ENCODE assay signal across 14 cellular contexts in genomic region chr2:225337183-225337582, GRCh38.
A peak's percentile ranks its signal among the peaks of the same experiment; 100 is the strongest.
DNase-seq lines count a peak whose midpoint lies in the region; ATAC-seq and TF ChIP-seq lines count a peak whose summit lies in the region.
"Had no signal": no experiment of that assay in that cellular context is flagged by ENCODE, and none has a peak within 500 bp of the region (broad histone marks: within the 10 kb centered on the region; RNA-seq: fewer than 3 reads in every experiment).

No MANE protein-coding gene starts in this region.

- intact Hi-C loops in left ventricle myocardium inferior (cut with micrococcal nuclease) (no loop called here), esophagus squamous epithelium (cut with DNase I) (no loop called here)

- H3K27me3 Mint-ChIP-seq in activated naive CD8-positive, alpha-beta T cell treated with anti-CD3 and anti-CD28 coated beads, Interleukin-2, amount 50 U/mL, for 24 hours: peaks cover 7% of the 10 kb centered on the region

- H3K9ac ChIP-seq in HUES64 (ENCODE audit: low read depth, low read length): no peak overlapping the region
- H3K9ac ChIP-seq: BLaER1 treated with 17β-estradiol and CSF1 and Interleukin-3, amounts not matched to agents 10 nM and 100 nM had no signal

- no peaks in the 10 kb centered on the region for H3K36me3 Mint-ChIP-seq in activated naive CD8-positive, alpha-beta T cell treated with anti-CD3 and anti-CD28 coated beads, Interleukin-2, amount 50 U/mL, for 24 hours (ENCODE audit: low read depth)
- H3K36me3 Mint-ChIP-seq: activated naive CD8-positive, alpha-beta T cell treated with anti-CD3 and anti-CD28 coated beads, Interleukin-2, amount 10 ng/mL, durations not matched to agents 7 days and 5 days; naive B cell had no signal

- no peak for ATAC-seq in activated naive CD8-positive, alpha-beta T cell treated with anti-CD3 and anti-CD28 coated beads, Interleukin-2, amount 50 U/mL, for 24 hours
- ATAC-seq: effector memory CD8-positive, alpha-beta T cell had no signal

- POLR2A ChIA-PET in BJ (lab: Charles Lee): no interaction called here

- no peaks in the 10 kb centered on the region for H3K9me3 Mint-ChIP-seq in activated naive CD8-positive, alpha-beta T cell treated with anti-CD3 and anti-CD28 coated beads, Interleukin-2, amount 50 U/mL, for 24 hours
- H3K9me3 Mint-ChIP-seq: activated naive CD8-positive, alpha-beta T cell treated with anti-CD3 and anti-CD28 coated beads, Interleukin-2, amount 10 ng/mL, durations not matched to agents 7 days and 5 days; effector memory CD8-positive, alpha-beta T cell; naive B cell had no signal

- no peaks in the 10 kb centered on the region for H3K36me3 ChIP-seq in BJ (ENCODE audit: control insufficient read depth, insufficient read depth, low read length)
- no peaks in the 10 kb centered on the region for H3K36me3 ChIP-seq in HUES64 (ENCODE audit: insufficient read depth, low read length)
- no peaks in the 10 kb centered on the region for H3K36me3 ChIP-seq in mesodermal cell (ENCODE audit: control insufficient read depth, insufficient read depth, low read length)
- H3K36me3 ChIP-seq in left ventricle myocardium inferior: no peaks in the 10 kb centered on the region
- no peaks in the 10 kb centered on the region for H3K36me3 ChIP-seq in esophagus squamous epithelium
- H3K36me3 ChIP-seq: BLaER1 treated with 17β-estradiol and CSF1 and Interleukin-3, amounts not matched to agents 10 nM and 100 nM had no signal

- DNase-seq in BJ (ENCODE audit: low read depth) (peak; percentile 69), dedifferentiated amniotic fluid mesenchymal stem cell (ENCODE audit: extremely low spot score) (peak; percentile 44), left ventricle myocardium inferior (no peak), esophagus squamous epithelium (lab: John Stamatoyannopoulos, UW) (no peak), inferior parietal cortex (ENCODE audit: extremely low spot score) (no peak)
- no peak for DNase-seq in activated naive CD8-positive, alpha-beta T cell treated with anti-CD3 and anti-CD28 coated beads, Interleukin-2, amount 50 U/mL, for 24 hours
- DNase-seq: activated CD8-positive, alpha-beta memory T cell treated with anti-CD3 and anti-CD28 coated beads, Interleukin-2, amount 50 U/mL, for 4 hours; activated naive CD8-positive, alpha-beta T cell treated with anti-CD3 and anti-CD28 coated beads, Interleukin-2, amount 10 ng/mL, durations not matched to agents 7 days and 5 days; effector memory CD8-positive, alpha-beta T cell; naive B cell; stimulated activated CD4-positive, alpha-beta T cell treated with anti-CD3 and anti-CD28 coated beads, Interleukin-15, amount 100 ng/mL, for 24 hours had no signal

- H3K27me3 ChIP-seq in BJ (ENCODE audit: control insufficient read depth, insufficient read depth, low read length) (no peaks in the 10 kb centered on the region), HUES64 (ENCODE audit: insufficient read depth, low read length) (no peaks in the 10 kb centered on the region), left ventricle myocardium inferior (ENCODE audit: low read depth) (no peaks in the 10 kb centered on the region), esophagus squamous epithelium (no peaks in the 10 kb centered on the region)
- H3K27me3 ChIP-seq: BLaER1 treated with 17β-estradiol and CSF1 and Interleukin-3, amounts not matched to agents 10 nM and 100 nM had no signal

- TF ChIP-seq CTCF in BJ (IDR thresholded peaks at IDR 0.05; ENCODE audit: insufficient read depth, low read depth, low read length) (no peak), left ventricle myocardium inferior (IDR thresholded peaks at IDR 0.05; ENCODE audit: borderline replicate concordance) (no peak), esophagus squamous epithelium (IDR thresholded peaks at IDR 0.05) (no peak)

- H3K4me1 Mint-ChIP-seq in activated naive CD8-positive, alpha-beta T cell treated with anti-CD3 and anti-CD28 coated beads, Interleukin-2, amount 50 U/mL, for 24 hours: no peaks in the 10 kb centered on the region
- H3K4me1 Mint-ChIP-seq: activated naive CD8-positive, alpha-beta T cell treated with anti-CD3 and anti-CD28 coated beads, Interleukin-2, amount 10 ng/mL, durations not matched to agents 7 days and 5 days; naive B cell had no signal

- H3K9me3 ChIP-seq in HUES64 (ENCODE audit: insufficient read depth, low read depth, low read length) (no peaks in the 10 kb centered on the region), mesodermal cell (ENCODE audit: control insufficient read depth, low read length) (no peaks in the 10 kb centered on the region), left ventricle myocardium inferior (replicated peaks) (no peaks in the 10 kb centered on the region), esophagus squamous epithelium (no peaks in the 10 kb centered on the region)
- H3K9me3 ChIP-seq: BLaER1 treated with 17β-estradiol and CSF1 and Interleukin-3, amounts not matched to agents 10 nM and 100 nM had no signal

- CTCF ChIA-PET in BJ (lab: Yijun Ruan, JAX): no interaction called here

- H3K4me3 Mint-ChIP-seq in activated naive CD8-positive, alpha-beta T cell treated with anti-CD3 and anti-CD28 coated beads, Interleukin-2, amount 50 U/mL, for 24 hours: no peak overlapping the region
- H3K4me3 Mint-ChIP-seq: activated naive CD8-positive, alpha-beta T cell treated with anti-CD3 and anti-CD28 coated beads, Interleukin-2, amount 10 ng/mL, durations not matched to agents 7 days and 5 days; effector memory CD8-positive, alpha-beta T cell; naive B cell had no signal

- WGBS in HUES64: 35% methylated on average over 1 of the region's 1 CpG
- 20 to 33% methylated on average over 1 of the region's 1 CpG for WGBS in mesodermal cell (ENCODE audit: insufficient coverage in 2 of 2), 2 experiments
- WGBS in esophagus squamous epithelium, 2 donors: 5 to 7% methylated on average over 1 of the region's 1 CpG

- no peak overlapping the region for H3K27ac Mint-ChIP-seq in activated naive CD8-positive, alpha-beta T cell treated with anti-CD3 and anti-CD28 coated beads, Interleukin-2, amount 50 U/mL, for 24 hours
- H3K27ac Mint-ChIP-seq: activated naive CD8-positive, alpha-beta T cell treated with anti-CD3 and anti-CD28 coated beads, Interleukin-2, amount 10 ng/mL, durations not matched to agents 7 days and 5 days; effector memory CD8-positive, alpha-beta T cell; naive B cell had no signal

- peak overlapping the region; percentile 9; the same call in 1 of the 2 replicates for H3K27ac ChIP-seq in HUES64 (ENCODE audit: low read depth, low read length)
- peak overlapping the region; percentile 89 for H3K27ac ChIP-seq in mesodermal cell (ENCODE audit: low read depth, low read length, severe bottlenecking)
- no peak overlapping the region for H3K27ac ChIP-seq in left ventricle myocardium inferior (replicated peaks)
- no peak overlapping the region for H3K27ac ChIP-seq in esophagus squamous epithelium
- H3K27ac ChIP-seq: BLaER1 treated with 17β-estradiol and CSF1 and Interleukin-3, amounts not matched to agents 10 nM and 100 nM had no signal

- H3K4me3 ChIP-seq in BJ (ENCODE audit: low read depth, low read length): no peak overlapping the region
- H3K4me3 ChIP-seq in HUES64 (ENCODE audit: low read length): no peak overlapping the region
- no peak overlapping the region for H3K4me3 ChIP-seq in mesodermal cell (ENCODE audit: extremely low read depth, insufficient read depth, low read length, poor library complexity, severe bottlenecking)
- no peak overlapping the region for H3K4me3 ChIP-seq in left ventricle myocardium inferior
- H3K4me3 ChIP-seq in esophagus squamous epithelium: no peak overlapping the region
- H3K4me3 ChIP-seq: BLaER1 treated with 17β-estradiol and CSF1 and Interleukin-3, amounts not matched to agents 10 nM and 100 nM had no signal

- no peak for TF ChIP-seq POLR2A in esophagus squamous epithelium (IDR thresholded peaks at IDR 0.05)

- H3K4me1 ChIP-seq in HUES64 (ENCODE audit: insufficient read depth, low read length) (peaks cover 16% of the 10 kb centered on the region), mesodermal cell (ENCODE audit: control insufficient read depth, insufficient read depth, low read length, poor library complexity, severe bottlenecking) (peaks cover 18% of the 10 kb centered on the region), left ventricle myocardium inferior (no peaks in the 10 kb centered on the region), esophagus squamous epithelium (no peaks in the 10 kb centered on the region)
- H3K4me1 ChIP-seq: BLaER1 treated with 17β-estradiol and CSF1 and Interleukin-3, amounts not matched to agents 10 nM and 100 nM had no signal

Comparison
In these comparisons a context has a peak if more than half of its experiments do, and no peak if none do; other contexts are left out.
1. DNase-seq: peak in BJ (single experiment) and dedifferentiated amniotic fluid mesenchymal stem cell (single experiment); none in left ventricle myocardium inferior (single experiment), activated naive CD8-positive, alpha-beta T cell treated with anti-CD3 and anti-CD28 coated beads, Interleukin-2, amount 50 U/mL, for 24 hours (single experiment), esophagus squamous epithelium (single experiment) and inferior parietal cortex (single experiment).
2. H3K27ac ChIP-seq: peak in HUES64 (single experiment) and mesodermal cell (single experiment); none in left ventricle myocardium inferior (single experiment) and esophagus squamous epithelium (0 of 4).